Comparison of ENCODE assay signal across 2 cellular contexts in the genomic region with DNA sequence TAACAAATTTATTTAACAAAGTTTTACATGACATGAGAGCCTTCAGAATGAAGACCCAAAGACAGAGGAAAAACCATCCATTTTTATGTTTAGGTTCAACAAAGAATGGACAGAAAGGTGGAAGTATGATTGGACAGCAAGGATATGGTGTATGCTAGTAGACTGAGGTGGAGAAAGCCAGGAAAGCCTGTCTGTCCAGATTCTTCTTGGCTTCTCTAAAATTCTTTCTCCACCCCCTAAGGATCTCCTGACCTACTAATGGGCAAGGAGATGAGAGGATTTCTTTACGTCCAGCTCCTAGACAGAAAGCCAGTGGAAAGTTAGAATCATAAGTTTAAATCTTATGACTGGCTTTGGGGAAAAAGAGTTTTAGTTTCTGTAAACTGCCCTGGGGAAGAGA.
TF ChIP-seq lines count a peak whose summit lies in the region.

No MANE protein-coding gene starts in this region.

TF ChIP-seq in Ishikawa, 13 proteins besides CTCF, POLR2A, EP300 and RAD21 (continued from another document):
- TF ChIP-seq MAX (IDR thresholded peaks at IDR 0.05) (no peak), TCF12 (IDR thresholded peaks at IDR 0.05; ENCODE audit: low read depth) (no peak), ZBTB7A (IDR thresholded peaks at IDR 0.05; ENCODE audit: low read depth) (no peak), EGR1 (IDR thresholded peaks at IDR 0.05) (no peak), TEAD4 (IDR thresholded peaks at IDR 0.05) (peak; percentile 36; the same call in 1 of the 2 replicates)

TF ChIP-seq in K562, 482 proteins besides CTCF, POLR2A, EP300 and RAD21 (continued from another document):
- TF ChIP-seq, protein P1, sequence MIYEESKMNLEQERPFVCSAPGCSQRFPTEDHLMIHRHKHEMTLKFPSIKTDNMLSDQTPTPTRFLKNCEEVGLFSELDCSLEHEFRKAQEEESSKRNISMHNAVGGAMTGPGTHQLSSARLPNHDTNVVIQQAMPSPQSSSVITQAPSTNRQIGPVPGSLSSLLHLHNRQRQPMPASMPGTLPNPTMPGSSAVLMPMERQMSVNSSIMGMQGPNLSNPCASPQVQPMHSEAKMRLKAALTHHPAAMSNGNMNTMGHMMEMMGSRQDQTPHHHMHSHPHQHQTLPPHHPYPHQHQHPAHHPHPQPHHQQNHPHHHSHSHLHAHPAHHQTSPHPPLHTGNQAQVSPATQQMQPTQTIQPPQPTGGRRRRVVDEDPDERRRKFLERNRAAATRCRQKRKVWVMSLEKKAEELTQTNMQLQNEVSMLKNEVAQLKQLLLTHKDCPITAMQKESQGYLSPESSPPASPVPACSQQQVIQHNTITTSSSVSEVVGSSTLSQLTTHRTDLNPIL (CRISPR knock-in tag; IDR thresholded peaks at IDR 0.05): no peak
- no peak for TF ChIP-seq GMEB1 (CRISPR knock-in tag; IDR thresholded peaks at IDR 0.05)
- TF ChIP-seq SMC3 (conservative IDR thresholded peaks at IDR 0.05; ENCODE audit: insufficient read depth, low read depth, low read length): no peak
- no peak for TF ChIP-seq ZNF316 (IDR thresholded peaks at IDR 0.05)
- TF ChIP-seq IRF2 (CRISPR knock-in tag; IDR thresholded peaks at IDR 0.05): no peak
- no peak for TF ChIP-seq RHOXF2B (CRISPR knock-in tag; conservative IDR thresholded peaks at IDR 0.05)
- TF ChIP-seq POU5F1 (IDR thresholded peaks at IDR 0.05; ENCODE audit: borderline replicate concordance, low read depth, low read length, partially characterized antibody): no peak
- no peak for TF ChIP-seq CBX3 (IDR thresholded peaks at IDR 0.05; ENCODE audit: borderline replicate concordance in 1 of 2, low read length in 2 of 2)
- TF ChIP-seq ZNF449 (CRISPR knock-in tag; IDR thresholded peaks at IDR 0.05): no peak
- no peak for TF ChIP-seq BCL6 (CRISPR knock-in tag; IDR thresholded peaks at IDR 0.05)
